14 cellular contexts compared by ENCODE assay signal in genomic region chr4:108901271-108901670, GRCh38.
DNase-seq lines count a peak whose midpoint lies in the region; ATAC-seq and TF ChIP-seq lines count a peak whose summit lies in the region.
"Had no signal": no experiment of that assay in that cellular context is flagged by ENCODE, and none has a peak within 500 bp of the region (broad histone marks: within the 10 kb centered on the region; RNA-seq: fewer than 3 reads in every experiment).

No MANE protein-coding gene starts in this region.

- H3K4me1 Mint-ChIP-seq in HFFc6 (ENCODE audit: low read depth): peaks cover 33% of the 10 kb centered on the region
- H3K4me1 Mint-ChIP-seq: CD14-positive monocyte had no signal

- H3K4me3 ChIP-seq in neural cell (ENCODE audit: low read length): no peak overlapping the region
- no peak overlapping the region for H3K4me3 ChIP-seq in smooth muscle cell

- H3K9me2 ChIP-seq in neural cell (ENCODE audit: insufficient read depth, low read length): no peaks in the 10 kb centered on the region

- H3K27ac Mint-ChIP-seq in HFFc6: no peak overlapping the region
- H3K27ac Mint-ChIP-seq: CD14-positive monocyte; CD8-positive, alpha-beta T cell had no signal

- no peaks in the 10 kb centered on the region for H3K9me3 ChIP-seq in neural cell (ENCODE audit: low read length)
- H3K9me3 ChIP-seq in smooth muscle cell (replicated peaks; ENCODE audit: low read depth): no peaks in the 10 kb centered on the region

- TF ChIP-seq CTCF in HFFc6 (IDR thresholded peaks at IDR 0.05): no peak
- no peak for TF ChIP-seq CTCF in neural cell (IDR thresholded peaks at IDR 0.05; ENCODE audit: poor library complexity, severe bottlenecking)
- TF ChIP-seq CTCF in smooth muscle cell (IDR thresholded peaks at IDR 0.05; ENCODE audit: borderline replicate concordance, insufficient read depth, poor library complexity, severe bottlenecking): no peak

- H3K4me3 Mint-ChIP-seq in HFFc6: no peak overlapping the region
- H3K4me3 Mint-ChIP-seq: CD14-positive monocyte; CD8-positive, alpha-beta T cell had no signal

- ATAC-seq in GM18861 (IDR thresholded peaks at IDR 0.05; ENCODE audit: unreplicated experiment) (no peak), sciatic nerve (no peak)
- ATAC-seq: CD8-positive, alpha-beta T cell; HCT116 had no signal

- no peaks in the 10 kb centered on the region for H3K9me3 Mint-ChIP-seq in HFFc6
- H3K9me3 Mint-ChIP-seq: CD8-positive, alpha-beta T cell had no signal

- no peak for TF ChIP-seq EP300 in neural cell (conservative IDR thresholded peaks at IDR 0.05; ENCODE audit: poor library complexity, severe bottlenecking)

- peaks cover 3% of the 10 kb centered on the region for H3K79me2 ChIP-seq in neural cell (replicated peaks; ENCODE audit: insufficient read depth, low read length)
- no peaks in the 10 kb centered on the region for H3K79me2 ChIP-seq in smooth muscle cell (ENCODE audit: low read depth)

- no peaks in the 10 kb centered on the region for H3K36me3 Mint-ChIP-seq in HFFc6 (ENCODE audit: low read depth)
- H3K36me3 Mint-ChIP-seq: CD14-positive monocyte; CD8-positive, alpha-beta T cell had no signal

- DNase-seq in HFFc6 (peak; percentile 6), astrocyte of the hippocampus (ENCODE audit: low read depth, low spot score) (peak; percentile 4), smooth muscle cell (lab: John Stamatoyannopoulos, UW; ENCODE audit: unreplicated experiment) (no peak), sciatic nerve (ENCODE audit: low spot score) (no peak), iPS-NIHi7 (ENCODE audit: extremely low spot score) (no peak)
- DNase-seq: CD8-positive, alpha-beta T cell; COR-L47; DMS153; DMS79 treated with DMSO at 0.1 percent for 48 hours; EL had no signal

- H3K4me2 ChIP-seq in neural cell (ENCODE audit: low read length): no peak overlapping the region
- no peak overlapping the region for H3K4me2 ChIP-seq in smooth muscle cell

- H3K27ac ChIP-seq in neural cell (ENCODE audit: low read length): peak overlapping the region; percentile 80
- no peak overlapping the region for H3K27ac ChIP-seq in smooth muscle cell (ENCODE audit: low read depth)

- H3K36me3 ChIP-seq in neural cell (ENCODE audit: insufficient read depth, low read length): no peaks in the 10 kb centered on the region
- no peaks in the 10 kb centered on the region for H3K36me3 ChIP-seq in smooth muscle cell (ENCODE audit: low read depth)

- no peaks in the 10 kb centered on the region for H3K27me3 ChIP-seq in neural cell (ENCODE audit: insufficient read depth, low read depth, low read length)
- H3K27me3 ChIP-seq in smooth muscle cell (ENCODE audit: low read depth): no peaks in the 10 kb centered on the region

- intact Hi-C loops in sciatic nerve (cut with DNase I): no loop called here

- H2AFZ ChIP-seq in neural cell (ENCODE audit: low read depth, low read length) (no peak overlapping the region), smooth muscle cell (ENCODE audit: low read depth) (peak overlapping the region; percentile 52)

- H3K4me1 ChIP-seq in smooth muscle cell (ENCODE audit: low read depth): peaks cover 7% of the 10 kb centered on the region

- TF ChIP-seq RAD21 in neural cell (conservative IDR thresholded peaks at IDR 0.05): no peak

- WGBS in smooth muscle cell (ENCODE audit: low lambda C conversion rate): 89% methylated on average over 1 of the region's 1 CpG

- peaks cover 6% of the 10 kb centered on the region for H3F3A ChIP-seq in neural cell (ENCODE audit: insufficient read depth, low read length, poor library complexity, severe bottlenecking)
- no peaks in the 10 kb centered on the region for H3F3A ChIP-seq in smooth muscle cell (ENCODE audit: low read depth)

- H4K20me1 ChIP-seq in neural cell (ENCODE audit: insufficient read depth) (no peaks in the 10 kb centered on the region), smooth muscle cell (ENCODE audit: low read depth) (no peaks in the 10 kb centered on the region)

- no peak overlapping the region for H3K9ac ChIP-seq in neural cell (ENCODE audit: low read length)
- H3K9ac ChIP-seq in smooth muscle cell (ENCODE audit: low read depth): no peak overlapping the region

- H3K27me3 Mint-ChIP-seq in HFFc6 (ENCODE audit: insufficient read depth): no peaks in the 10 kb centered on the region

TF ChIP-seq in neural cell, 6 proteins besides CTCF, POLR2A, EP300 and RAD21:
- no peak for TF ChIP-seq MXI1 (conservative IDR thresholded peaks at IDR 0.05; ENCODE audit: poor library complexity, severe bottlenecking)
- TF ChIP-seq EZH2 (IDR thresholded peaks at IDR 0.05; ENCODE audit: borderline replicate concordance, insufficient read depth, low read length, poor library complexity, severe bottlenecking): no peak
- TF ChIP-seq SMC3 (conservative IDR thresholded peaks at IDR 0.05; ENCODE audit: poor library complexity): no peak
- TF ChIP-seq, protein P1, sequence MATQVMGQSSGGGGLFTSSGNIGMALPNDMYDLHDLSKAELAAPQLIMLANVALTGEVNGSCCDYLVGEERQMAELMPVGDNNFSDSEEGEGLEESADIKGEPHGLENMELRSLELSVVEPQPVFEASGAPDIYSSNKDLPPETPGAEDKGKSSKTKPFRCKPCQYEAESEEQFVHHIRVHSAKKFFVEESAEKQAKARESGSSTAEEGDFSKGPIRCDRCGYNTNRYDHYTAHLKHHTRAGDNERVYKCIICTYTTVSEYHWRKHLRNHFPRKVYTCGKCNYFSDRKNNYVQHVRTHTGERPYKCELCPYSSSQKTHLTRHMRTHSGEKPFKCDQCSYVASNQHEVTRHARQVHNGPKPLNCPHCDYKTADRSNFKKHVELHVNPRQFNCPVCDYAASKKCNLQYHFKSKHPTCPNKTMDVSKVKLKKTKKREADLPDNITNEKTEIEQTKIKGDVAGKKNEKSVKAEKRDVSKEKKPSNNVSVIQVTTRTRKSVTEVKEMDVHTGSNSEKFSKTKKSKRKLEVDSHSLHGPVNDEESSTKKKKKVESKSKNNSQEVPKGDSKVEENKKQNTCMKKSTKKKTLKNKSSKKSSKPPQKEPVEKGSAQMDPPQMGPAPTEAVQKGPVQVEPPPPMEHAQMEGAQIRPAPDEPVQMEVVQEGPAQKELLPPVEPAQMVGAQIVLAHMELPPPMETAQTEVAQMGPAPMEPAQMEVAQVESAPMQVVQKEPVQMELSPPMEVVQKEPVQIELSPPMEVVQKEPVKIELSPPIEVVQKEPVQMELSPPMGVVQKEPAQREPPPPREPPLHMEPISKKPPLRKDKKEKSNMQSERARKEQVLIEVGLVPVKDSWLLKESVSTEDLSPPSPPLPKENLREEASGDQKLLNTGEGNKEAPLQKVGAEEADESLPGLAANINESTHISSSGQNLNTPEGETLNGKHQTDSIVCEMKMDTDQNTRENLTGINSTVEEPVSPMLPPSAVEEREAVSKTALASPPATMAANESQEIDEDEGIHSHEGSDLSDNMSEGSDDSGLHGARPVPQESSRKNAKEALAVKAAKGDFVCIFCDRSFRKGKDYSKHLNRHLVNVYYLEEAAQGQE (IDR thresholded peaks at IDR 0.05; ENCODE audit: borderline replicate concordance): no peak
- TF ChIP-seq TAF1 (IDR thresholded peaks at IDR 0.05; ENCODE audit: low read depth): no peak
- TF ChIP-seq POLR2AphosphoS5 (IDR thresholded peaks at IDR 0.05): no peak
TF ChIP-seq in neural cell: peak in this region for 0.

Comparison
In these comparisons a context has a peak if more than half of its experiments do, and no peak if none do; other contexts are left out.
1. DNase-seq: peak in HFFc6 (single experiment) and astrocyte of the hippocampus (single experiment); none in smooth muscle cell (single experiment), sciatic nerve (single experiment) and iPS-NIHi7 (single experiment).